Comparison of ENCODE assay signal across 1 cellular context in the genomic region with DNA sequence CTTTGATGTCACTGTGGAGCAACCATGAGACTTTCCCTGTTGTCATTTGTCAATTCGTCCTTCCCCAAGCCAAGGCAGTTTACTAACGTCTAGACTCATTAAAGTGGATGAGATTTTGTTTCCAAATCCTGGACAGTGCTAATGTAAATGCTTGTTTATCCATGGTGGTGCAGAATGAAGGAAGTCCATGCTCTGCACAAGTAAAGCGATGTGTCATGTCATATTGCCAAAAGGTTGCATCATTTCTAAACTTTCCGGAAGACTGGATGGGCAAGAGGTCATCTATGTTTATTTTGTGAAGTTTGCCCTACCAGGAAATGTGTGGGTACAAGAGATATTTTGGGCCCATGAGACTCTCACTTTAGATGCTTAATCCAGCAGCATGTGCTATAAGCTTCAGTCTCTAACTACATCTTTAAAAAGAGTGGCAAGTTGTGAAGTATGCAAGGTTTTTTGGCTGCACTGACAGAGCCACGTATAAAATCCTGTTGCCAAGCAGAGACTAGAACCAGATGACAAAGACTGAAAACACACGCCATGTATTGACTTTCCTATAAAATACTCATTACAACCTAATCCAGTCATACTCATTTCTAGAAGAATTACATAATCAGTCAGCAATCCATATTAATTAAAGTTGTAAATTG.
TF ChIP-seq lines count a peak whose summit lies in the region.

No MANE protein-coding gene starts in this region.

TF ChIP-seq in K562, 482 proteins besides CTCF, POLR2A, EP300 and RAD21 (continued from another document and continues in another):
- TF ChIP-seq IFI16 (CRISPR knock-in tag; IDR thresholded peaks at IDR 0.05) (no peak), ARID2 (IDR thresholded peaks at IDR 0.05) (no peak), MBD2 (IDR thresholded peaks at IDR 0.05; ENCODE audit: borderline replicate concordance, low read depth) (0 out of 2 replicates have a peak, but pooled peaks have one; percentile 23), CTBP1 (IDR thresholded peaks at IDR 0.05; ENCODE audit: borderline replicate concordance) (peak; percentile 71), TAF1 (IDR thresholded peaks at IDR 0.05; ENCODE audit: control insufficient read depth, extremely low read depth, insufficient read depth, low read length, severe bottlenecking) (no peak), TARDBP (IDR thresholded peaks at IDR 0.05) (no peak), ELF2 (CRISPR knock-in tag; IDR thresholded peaks at IDR 0.05) (no peak), ZSCAN29 (IDR thresholded peaks at IDR 0.05) (no peak), HNRNPH1 (optimal IDR thresholded peaks at IDR 0.05; ENCODE audit: low read depth, low read length) (no peak), TRIM28 (IDR thresholded peaks at IDR 0.05) (no peak), DMBX1 (CRISPR knock-in tag; IDR thresholded peaks at IDR 0.05; ENCODE audit: borderline replicate concordance) (peak; percentile 96), GTF2A2 (tag; IDR thresholded peaks at IDR 0.05) (no peak), MCM5 (IDR thresholded peaks at IDR 0.05; ENCODE audit: low read depth) (no peak), ZNF830 (CRISPR knock-in tag; IDR thresholded peaks at IDR 0.05) (no peak), ZNF431 (CRISPR knock-in tag; IDR thresholded peaks at IDR 0.05) (no peak), EHMT2 (IDR thresholded peaks at IDR 0.05) (peak; percentile 69; the same call in 1 of the 2 replicates), HDGF (IDR thresholded peaks at IDR 0.05) (no peak), CBX5 (IDR thresholded peaks at IDR 0.05; ENCODE audit: borderline replicate concordance, low read depth) (no peak), PHB (CRISPR knock-in tag; IDR thresholded peaks at IDR 0.05) (no peak), PURB (CRISPR knock-in tag; IDR thresholded peaks at IDR 0.05; ENCODE audit: low read depth) (no peak), ZNF175 (CRISPR knock-in tag; IDR thresholded peaks at IDR 0.05; ENCODE audit: low read depth) (peak; percentile 96), ETS2 (tag; IDR thresholded peaks at IDR 0.05; ENCODE audit: borderline replicate concordance, poor library complexity, severe bottlenecking) (no peak), FOXA1 (IDR thresholded peaks at IDR 0.05; ENCODE audit: borderline replicate concordance) (no peak), FOS (IDR thresholded peaks at IDR 0.05; ENCODE audit: extremely low read depth, insufficient read length) (peak; percentile 19), MAFF (IDR thresholded peaks at IDR 0.05; ENCODE audit: low read length) (no peak), ZNF507 (tag; conservative IDR thresholded peaks at IDR 0.05) (no peak), ZC3H4 (CRISPR knock-in tag; IDR thresholded peaks at IDR 0.05; ENCODE audit: borderline replicate concordance) (no peak), ZKSCAN3 (CRISPR knock-in tag; IDR thresholded peaks at IDR 0.05) (no peak)
- TF ChIP-seq, protein P1, sequence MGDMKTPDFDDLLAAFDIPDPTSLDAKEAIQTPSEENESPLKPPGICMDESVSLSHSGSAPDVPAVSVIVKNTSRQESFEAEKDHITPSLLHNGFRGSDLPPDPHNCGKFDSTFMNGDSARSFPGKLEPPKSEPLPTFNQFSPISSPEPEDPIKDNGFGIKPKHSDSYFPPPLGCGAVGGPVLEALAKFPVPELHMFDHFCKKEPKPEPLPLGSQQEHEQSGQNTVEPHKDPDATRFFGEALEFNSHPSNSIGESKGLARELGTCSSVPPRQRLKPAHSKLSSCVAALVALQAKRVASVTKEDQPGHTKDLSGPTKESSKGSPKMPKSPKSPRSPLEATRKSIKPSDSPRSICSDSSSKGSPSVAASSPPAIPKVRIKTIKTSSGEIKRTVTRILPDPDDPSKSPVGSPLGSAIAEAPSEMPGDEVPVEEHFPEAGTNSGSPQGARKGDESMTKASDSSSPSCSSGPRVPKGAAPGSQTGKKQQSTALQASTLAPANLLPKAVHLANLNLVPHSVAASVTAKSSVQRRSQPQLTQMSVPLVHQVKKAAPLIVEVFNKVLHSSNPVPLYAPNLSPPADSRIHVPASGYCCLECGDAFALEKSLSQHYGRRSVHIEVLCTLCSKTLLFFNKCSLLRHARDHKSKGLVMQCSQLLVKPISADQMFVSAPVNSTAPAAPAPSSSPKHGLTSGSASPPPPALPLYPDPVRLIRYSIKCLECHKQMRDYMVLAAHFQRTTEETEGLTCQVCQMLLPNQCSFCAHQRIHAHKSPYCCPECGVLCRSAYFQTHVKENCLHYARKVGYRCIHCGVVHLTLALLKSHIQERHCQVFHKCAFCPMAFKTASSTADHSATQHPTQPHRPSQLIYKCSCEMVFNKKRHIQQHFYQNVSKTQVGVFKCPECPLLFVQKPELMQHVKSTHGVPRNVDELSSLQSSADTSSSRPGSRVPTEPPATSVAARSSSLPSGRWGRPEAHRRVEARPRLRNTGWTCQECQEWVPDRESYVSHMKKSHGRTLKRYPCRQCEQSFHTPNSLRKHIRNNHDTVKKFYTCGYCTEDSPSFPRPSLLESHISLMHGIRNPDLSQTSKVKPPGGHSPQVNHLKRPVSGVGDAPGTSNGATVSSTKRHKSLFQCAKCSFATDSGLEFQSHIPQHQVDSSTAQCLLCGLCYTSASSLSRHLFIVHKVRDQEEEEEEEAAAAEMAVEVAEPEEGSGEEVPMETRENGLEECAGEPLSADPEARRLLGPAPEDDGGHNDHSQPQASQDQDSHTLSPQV (IDR thresholded peaks at IDR 0.05): peak; percentile 97
- TF ChIP-seq, protein P2, sequence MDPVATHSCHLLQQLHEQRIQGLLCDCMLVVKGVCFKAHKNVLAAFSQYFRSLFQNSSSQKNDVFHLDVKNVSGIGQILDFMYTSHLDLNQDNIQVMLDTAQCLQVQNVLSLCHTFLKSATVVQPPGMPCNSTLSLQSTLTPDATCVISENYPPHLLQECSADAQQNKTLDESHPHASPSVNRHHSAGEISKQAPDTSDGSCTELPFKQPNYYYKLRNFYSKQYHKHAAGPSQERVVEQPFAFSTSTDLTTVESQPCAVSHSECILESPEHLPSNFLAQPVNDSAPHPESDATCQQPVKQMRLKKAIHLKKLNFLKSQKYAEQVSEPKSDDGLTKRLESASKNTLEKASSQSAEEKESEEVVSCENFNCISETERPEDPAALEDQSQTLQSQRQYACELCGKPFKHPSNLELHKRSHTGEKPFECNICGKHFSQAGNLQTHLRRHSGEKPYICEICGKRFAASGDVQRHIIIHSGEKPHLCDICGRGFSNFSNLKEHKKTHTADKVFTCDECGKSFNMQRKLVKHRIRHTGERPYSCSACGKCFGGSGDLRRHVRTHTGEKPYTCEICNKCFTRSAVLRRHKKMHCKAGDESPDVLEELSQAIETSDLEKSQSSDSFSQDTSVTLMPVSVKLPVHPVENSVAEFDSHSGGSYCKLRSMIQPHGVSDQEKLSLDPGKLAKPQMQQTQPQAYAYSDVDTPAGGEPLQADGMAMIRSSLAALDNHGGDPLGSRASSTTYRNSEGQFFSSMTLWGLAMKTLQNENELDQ (CRISPR knock-in tag; IDR thresholded peaks at IDR 0.05; ENCODE audit: borderline replicate concordance): no peak
- TF ChIP-seq, protein P3, sequence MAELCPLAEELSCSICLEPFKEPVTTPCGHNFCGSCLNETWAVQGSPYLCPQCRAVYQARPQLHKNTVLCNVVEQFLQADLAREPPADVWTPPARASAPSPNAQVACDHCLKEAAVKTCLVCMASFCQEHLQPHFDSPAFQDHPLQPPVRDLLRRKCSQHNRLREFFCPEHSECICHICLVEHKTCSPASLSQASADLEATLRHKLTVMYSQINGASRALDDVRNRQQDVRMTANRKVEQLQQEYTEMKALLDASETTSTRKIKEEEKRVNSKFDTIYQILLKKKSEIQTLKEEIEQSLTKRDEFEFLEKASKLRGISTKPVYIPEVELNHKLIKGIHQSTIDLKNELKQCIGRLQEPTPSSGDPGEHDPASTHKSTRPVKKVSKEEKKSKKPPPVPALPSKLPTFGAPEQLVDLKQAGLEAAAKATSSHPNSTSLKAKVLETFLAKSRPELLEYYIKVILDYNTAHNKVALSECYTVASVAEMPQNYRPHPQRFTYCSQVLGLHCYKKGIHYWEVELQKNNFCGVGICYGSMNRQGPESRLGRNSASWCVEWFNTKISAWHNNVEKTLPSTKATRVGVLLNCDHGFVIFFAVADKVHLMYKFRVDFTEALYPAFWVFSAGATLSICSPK (IDR thresholded peaks at IDR 0.05; ENCODE audit: borderline replicate concordance): no peak
- TF ChIP-seq, protein P4, sequence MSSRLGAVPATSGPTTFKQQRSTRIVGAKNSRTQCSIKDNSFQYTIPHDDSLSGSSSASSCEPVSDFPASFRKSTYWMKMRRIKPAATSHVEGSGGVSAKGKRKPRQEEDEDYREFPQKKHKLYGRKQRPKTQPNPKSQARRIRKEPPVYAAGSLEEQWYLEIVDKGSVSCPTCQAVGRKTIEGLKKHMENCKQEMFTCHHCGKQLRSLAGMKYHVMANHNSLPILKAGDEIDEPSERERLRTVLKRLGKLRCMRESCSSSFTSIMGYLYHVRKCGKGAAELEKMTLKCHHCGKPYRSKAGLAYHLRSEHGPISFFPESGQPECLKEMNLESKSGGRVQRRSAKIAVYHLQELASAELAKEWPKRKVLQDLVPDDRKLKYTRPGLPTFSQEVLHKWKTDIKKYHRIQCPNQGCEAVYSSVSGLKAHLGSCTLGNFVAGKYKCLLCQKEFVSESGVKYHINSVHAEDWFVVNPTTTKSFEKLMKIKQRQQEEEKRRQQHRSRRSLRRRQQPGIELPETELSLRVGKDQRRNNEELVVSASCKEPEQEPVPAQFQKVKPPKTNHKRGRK (tag; IDR thresholded peaks at IDR 0.05): no peak
- TF ChIP-seq, protein P5, sequence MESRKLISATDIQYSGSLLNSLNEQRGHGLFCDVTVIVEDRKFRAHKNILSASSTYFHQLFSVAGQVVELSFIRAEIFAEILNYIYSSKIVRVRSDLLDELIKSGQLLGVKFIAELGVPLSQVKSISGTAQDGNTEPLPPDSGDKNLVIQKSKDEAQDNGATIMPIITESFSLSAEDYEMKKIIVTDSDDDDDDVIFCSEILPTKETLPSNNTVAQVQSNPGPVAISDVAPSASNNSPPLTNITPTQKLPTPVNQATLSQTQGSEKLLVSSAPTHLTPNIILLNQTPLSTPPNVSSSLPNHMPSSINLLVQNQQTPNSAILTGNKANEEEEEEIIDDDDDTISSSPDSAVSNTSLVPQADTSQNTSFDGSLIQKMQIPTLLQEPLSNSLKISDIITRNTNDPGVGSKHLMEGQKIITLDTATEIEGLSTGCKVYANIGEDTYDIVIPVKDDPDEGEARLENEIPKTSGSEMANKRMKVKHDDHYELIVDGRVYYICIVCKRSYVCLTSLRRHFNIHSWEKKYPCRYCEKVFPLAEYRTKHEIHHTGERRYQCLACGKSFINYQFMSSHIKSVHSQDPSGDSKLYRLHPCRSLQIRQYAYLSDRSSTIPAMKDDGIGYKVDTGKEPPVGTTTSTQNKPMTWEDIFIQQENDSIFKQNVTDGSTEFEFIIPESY (CRISPR knock-in tag; IDR thresholded peaks at IDR 0.05): no peak
- TF ChIP-seq, protein P6, sequence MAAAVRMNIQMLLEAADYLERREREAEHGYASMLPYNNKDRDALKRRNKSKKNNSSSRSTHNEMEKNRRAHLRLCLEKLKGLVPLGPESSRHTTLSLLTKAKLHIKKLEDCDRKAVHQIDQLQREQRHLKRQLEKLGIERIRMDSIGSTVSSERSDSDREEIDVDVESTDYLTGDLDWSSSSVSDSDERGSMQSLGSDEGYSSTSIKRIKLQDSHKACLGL (CRISPR knock-in tag; IDR thresholded peaks at IDR 0.05; ENCODE audit: borderline replicate concordance, poor library complexity, severe bottlenecking): no peak
- TF ChIP-seq, protein P7, sequence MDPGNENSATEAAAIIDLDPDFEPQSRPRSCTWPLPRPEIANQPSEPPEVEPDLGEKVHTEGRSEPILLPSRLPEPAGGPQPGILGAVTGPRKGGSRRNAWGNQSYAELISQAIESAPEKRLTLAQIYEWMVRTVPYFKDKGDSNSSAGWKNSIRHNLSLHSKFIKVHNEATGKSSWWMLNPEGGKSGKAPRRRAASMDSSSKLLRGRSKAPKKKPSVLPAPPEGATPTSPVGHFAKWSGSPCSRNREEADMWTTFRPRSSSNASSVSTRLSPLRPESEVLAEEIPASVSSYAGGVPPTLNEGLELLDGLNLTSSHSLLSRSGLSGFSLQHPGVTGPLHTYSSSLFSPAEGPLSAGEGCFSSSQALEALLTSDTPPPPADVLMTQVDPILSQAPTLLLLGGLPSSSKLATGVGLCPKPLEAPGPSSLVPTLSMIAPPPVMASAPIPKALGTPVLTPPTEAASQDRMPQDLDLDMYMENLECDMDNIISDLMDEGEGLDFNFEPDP (CRISPR knock-in tag; IDR thresholded peaks at IDR 0.05): peak; percentile 66; the same call in 1 of the 2 replicates
- TF ChIP-seq, protein P8, sequence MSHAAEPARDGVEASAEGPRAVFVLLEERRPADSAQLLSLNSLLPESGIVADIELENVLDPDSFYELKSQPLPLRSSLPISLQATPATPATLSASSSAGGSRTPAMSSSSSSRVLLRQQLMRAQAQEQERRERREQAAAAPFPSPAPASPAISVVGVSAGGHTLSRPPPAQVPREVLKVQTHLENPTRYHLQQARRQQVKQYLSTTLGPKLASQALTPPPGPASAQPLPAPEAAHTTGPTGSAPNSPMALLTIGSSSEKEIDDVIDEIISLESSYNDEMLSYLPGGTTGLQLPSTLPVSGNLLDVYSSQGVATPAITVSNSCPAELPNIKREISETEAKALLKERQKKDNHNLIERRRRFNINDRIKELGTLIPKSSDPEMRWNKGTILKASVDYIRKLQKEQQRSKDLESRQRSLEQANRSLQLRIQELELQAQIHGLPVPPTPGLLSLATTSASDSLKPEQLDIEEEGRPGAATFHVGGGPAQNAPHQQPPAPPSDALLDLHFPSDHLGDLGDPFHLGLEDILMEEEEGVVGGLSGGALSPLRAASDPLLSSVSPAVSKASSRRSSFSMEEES (CRISPR knock-in tag; IDR thresholded peaks at IDR 0.05): no peak
- TF ChIP-seq, protein P9, sequence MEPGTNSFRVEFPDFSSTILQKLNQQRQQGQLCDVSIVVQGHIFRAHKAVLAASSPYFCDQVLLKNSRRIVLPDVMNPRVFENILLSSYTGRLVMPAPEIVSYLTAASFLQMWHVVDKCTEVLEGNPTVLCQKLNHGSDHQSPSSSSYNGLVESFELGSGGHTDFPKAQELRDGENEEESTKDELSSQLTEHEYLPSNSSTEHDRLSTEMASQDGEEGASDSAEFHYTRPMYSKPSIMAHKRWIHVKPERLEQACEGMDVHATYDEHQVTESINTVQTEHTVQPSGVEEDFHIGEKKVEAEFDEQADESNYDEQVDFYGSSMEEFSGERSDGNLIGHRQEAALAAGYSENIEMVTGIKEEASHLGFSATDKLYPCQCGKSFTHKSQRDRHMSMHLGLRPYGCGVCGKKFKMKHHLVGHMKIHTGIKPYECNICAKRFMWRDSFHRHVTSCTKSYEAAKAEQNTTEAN (CRISPR knock-in tag; IDR thresholded peaks at IDR 0.05): no peak
- TF ChIP-seq, protein P10, sequence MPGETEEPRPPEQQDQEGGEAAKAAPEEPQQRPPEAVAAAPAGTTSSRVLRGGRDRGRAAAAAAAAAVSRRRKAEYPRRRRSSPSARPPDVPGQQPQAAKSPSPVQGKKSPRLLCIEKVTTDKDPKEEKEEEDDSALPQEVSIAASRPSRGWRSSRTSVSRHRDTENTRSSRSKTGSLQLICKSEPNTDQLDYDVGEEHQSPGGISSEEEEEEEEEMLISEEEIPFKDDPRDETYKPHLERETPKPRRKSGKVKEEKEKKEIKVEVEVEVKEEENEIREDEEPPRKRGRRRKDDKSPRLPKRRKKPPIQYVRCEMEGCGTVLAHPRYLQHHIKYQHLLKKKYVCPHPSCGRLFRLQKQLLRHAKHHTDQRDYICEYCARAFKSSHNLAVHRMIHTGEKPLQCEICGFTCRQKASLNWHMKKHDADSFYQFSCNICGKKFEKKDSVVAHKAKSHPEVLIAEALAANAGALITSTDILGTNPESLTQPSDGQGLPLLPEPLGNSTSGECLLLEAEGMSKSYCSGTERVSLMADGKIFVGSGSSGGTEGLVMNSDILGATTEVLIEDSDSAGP (CRISPR knock-in tag; IDR thresholded peaks at IDR 0.05): no peak
